Comparison of ENCODE assay signal across 8 cellular contexts in the genomic region with DNA sequence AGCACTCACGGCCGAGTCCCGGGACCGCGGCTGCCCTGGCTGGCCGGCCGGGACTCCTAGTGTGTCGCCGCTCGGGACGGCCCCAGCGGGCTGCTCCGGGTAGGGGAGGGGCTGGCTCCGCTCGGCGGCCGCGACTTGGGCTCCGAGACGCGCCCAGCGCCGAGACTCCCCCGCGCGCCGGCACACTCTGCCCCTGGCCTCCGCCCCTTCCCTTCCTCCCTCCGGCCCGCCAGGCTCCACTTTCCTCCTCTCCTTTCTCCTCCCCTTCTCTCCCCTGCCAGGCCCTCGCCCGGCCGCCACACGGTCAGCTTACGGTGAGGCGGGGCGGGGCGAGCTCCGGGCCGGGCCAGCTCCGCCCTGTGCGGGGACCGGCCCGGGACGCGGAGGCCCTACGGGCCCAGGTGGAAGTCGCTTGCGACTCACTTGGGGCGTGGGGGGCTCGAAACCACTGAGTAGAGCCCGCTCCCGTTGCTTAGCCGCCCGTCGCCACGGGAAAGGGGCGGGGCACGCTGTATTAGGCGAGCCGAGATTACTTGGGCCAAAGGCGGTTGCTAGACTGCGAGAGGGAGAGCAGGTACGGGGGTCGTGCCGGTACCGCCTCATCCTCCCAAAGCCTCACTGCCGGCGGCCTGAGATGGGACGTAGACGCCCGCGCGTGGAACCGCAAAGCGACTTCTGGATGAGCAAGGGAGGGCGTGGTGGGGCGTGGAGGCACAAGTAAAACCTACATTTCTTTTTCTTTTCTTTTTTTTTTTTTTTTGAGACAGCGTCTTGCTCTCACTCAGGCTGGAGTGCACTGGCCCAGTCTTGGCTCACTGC. TPM values are rescaled to one million over a fixed set of nuclear protein-coding genes. Genes with fewer than 3 reads are reported as not detected.
DNase-seq lines count a peak whose midpoint lies in the region; ATAC-seq and TF ChIP-seq lines count a peak whose summit lies in the region.

A gene with protein sequence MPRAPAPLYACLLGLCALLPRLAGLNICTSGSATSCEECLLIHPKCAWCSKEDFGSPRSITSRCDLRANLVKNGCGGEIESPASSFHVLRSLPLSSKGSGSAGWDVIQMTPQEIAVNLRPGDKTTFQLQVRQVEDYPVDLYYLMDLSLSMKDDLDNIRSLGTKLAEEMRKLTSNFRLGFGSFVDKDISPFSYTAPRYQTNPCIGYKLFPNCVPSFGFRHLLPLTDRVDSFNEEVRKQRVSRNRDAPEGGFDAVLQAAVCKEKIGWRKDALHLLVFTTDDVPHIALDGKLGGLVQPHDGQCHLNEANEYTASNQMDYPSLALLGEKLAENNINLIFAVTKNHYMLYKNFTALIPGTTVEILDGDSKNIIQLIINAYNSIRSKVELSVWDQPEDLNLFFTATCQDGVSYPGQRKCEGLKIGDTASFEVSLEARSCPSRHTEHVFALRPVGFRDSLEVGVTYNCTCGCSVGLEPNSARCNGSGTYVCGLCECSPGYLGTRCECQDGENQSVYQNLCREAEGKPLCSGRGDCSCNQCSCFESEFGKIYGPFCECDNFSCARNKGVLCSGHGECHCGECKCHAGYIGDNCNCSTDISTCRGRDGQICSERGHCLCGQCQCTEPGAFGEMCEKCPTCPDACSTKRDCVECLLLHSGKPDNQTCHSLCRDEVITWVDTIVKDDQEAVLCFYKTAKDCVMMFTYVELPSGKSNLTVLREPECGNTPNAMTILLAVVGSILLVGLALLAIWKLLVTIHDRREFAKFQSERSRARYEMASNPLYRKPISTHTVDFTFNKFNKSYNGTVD (minus strand): TSS at position 189 of the 819 bp plus-strand sequence. CDS start 365 bp downstream, outside the sequence.

- peak within 1 kb of the TSS; percentile 80 for H3K4me3 ChIP-seq in lower leg skin (ENCODE audit: low read depth, poor library complexity, severe bottlenecking)

- 3% methylated on average over 47 to 50 of the region's 79 CpGs for WGBS in lower leg skin, 2 donors

- peak within 1 kb of the TSS; percentile 72 to 77 for H3K4me3 Mint-ChIP-seq in effector memory CD8-positive, alpha-beta T cell

- DNase-seq in DMS53 treated with DMSO at 0.1 percent for 48 hours (lab: John Stamatoyannopoulos, UW; ENCODE audit: unreplicated experiment) = peak; percentile 44
- peak; percentile 4 to 9 for DNase-seq in Kasumi-1 (lab: John Stamatoyannopoulos, UW)
- peak in 2 of 3 experiments; percentile 2 to 6 for DNase-seq in effector memory CD8-positive, alpha-beta T cell
- peak; percentile 82 to 96 for DNase-seq in lower leg skin (ENCODE audit: low spot score in 2 of 2)
- DNase-seq in stimulated activated CD8-positive, alpha-beta memory T cell treated with anti-CD3 and anti-CD28 coated beads, Interleukin-12 subunit alpha, Interleukin-12 subunit beta, amount 100 ng/mL, for 4 hours (ENCODE audit: low read depth) = peak; percentile 2
- no peak for DNase-seq in cerebellar nuclear complex (lab: John Stamatoyannopoulos, UW)

- no peaks in the 10 kb centered on the region for H3K9me3 Mint-ChIP-seq in effector memory CD8-positive, alpha-beta T cell

- peak in 1 of 2 donors; percentile 8 for TF ChIP-seq POLR2A in lower leg skin (IDR thresholded peaks at IDR 0.05)

- peaks cover 6% of the 10 kb centered on the region for H3K36me3 Mint-ChIP-seq in effector memory CD8-positive, alpha-beta T cell (ENCODE audit: insufficient read depth)

- ATAC-seq in GM21526 (IDR thresholded peaks at IDR 0.05; ENCODE audit: low FRiP score, unreplicated experiment) = peak; percentile 46
- ATAC-seq in activated CD4-positive, CD25-positive, alpha-beta regulatory T cell treated with anti-CD3 and anti-CD28 coated beads, Interleukin-2, amount 50 U/mL, for 24 hours = peak; percentile 62 to 72
- peak; percentile 59 for ATAC-seq in effector memory CD8-positive, alpha-beta T cell (replicated peaks)

- TF ChIP-seq CTCF in lower leg skin (IDR thresholded peaks at IDR 0.05) = no peak

- intact Hi-C loops in lower leg skin (cut with DNase I; ENCODE audit: low total_unique reads) = no loop called here

- H3K27me3 Mint-ChIP-seq in effector memory CD8-positive, alpha-beta T cell = peaks cover 54 to 74% of the 10 kb centered on the region in 2 donors

- H3K27ac Mint-ChIP-seq in effector memory CD8-positive, alpha-beta T cell = no peak within 1 kb of the TSS

- H3K4me1 Mint-ChIP-seq in effector memory CD8-positive, alpha-beta T cell (ENCODE audit: low read depth in 2 of 2) = peaks cover 0 to 7% of the 10 kb centered on the region in 2 donors

RNA-seq across cellular contexts. Expression of the gene that starts here (rescaled TPM):
- total RNA-seq in lower leg skin = 100 to 1,000 TPM; 210 to 414 (median 286) TPM

Comparison
In these comparisons a context has a peak if more than half of its experiments do, and no peak if none do; other contexts are left out.
1. DNase-seq: peak in DMS53 treated with DMSO at 0.1 percent for 48 hours (single experiment), Kasumi-1 (2 of 2), effector memory CD8-positive, alpha-beta T cell (2 of 3), lower leg skin (2 of 2) and stimulated activated CD8-positive, alpha-beta memory T cell treated with anti-CD3 and anti-CD28 coated beads, Interleukin-12 subunit alpha, Interleukin-12 subunit beta, amount 100 ng/mL, for 4 hours (single experiment); none in cerebellar nuclear complex (0 of 2).
2. Peak in every context shown above with its lines, with median percentiles within 50 percentile points of each other: ATAC-seq.